Comparison of ENCODE assay signal across 10 cellular contexts in the genomic region with DNA sequence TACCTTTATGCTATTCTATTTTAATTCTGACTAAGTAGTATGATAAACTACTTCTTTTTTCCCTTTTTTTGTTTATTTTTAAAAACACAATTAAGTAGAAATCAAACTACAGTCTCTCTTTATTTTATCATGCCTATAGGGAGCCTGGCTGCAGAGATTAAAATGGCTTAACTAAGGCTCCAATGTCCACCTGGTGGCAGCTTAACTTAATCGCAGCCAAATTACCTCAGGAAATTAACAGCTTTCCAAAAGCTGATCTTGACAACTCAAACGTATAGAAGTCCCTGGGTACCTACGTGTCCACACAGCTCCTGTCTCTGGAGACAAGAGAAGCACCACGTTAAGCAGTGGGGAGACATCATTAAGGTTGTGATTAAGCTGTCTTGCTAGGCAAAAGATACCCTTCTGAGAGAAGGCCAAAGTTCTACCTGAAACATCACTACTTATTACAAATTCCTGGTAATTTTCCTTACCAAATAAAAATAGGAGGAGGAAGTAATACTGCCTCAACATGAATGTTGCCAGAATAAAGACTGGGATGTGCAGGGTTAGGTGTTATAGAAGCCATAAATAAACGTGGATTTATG.
DNase-seq lines count a peak whose midpoint lies in the region; ATAC-seq and TF ChIP-seq lines count a peak whose summit lies in the region.
"Had no signal": no experiment of that assay in that cellular context is flagged by ENCODE, and none has a peak within 500 bp of the region (broad histone marks: within the 10 kb centered on the region; RNA-seq: fewer than 3 reads in every experiment).

No MANE protein-coding gene starts in this region.

- H3K27me3 ChIP-seq in A673 (replicated peaks; ENCODE audit: insufficient read depth, low read depth, low read length, poor library complexity) = peaks cover 33% of the 10 kb centered on the region

- BruUV-seq in A673 (replicated peaks; lab: Mats Ljungman, UMichigan) = no TSS peak

- intact Hi-C loops in A673 (cut with micrococcal nuclease; ENCODE audit: unreplicated experiment) (loop anchor here (2.0 kb wide), 1 partner anchor 57 kb away; no protein-coding TSS in a partner anchor), mucosa of descending colon (cut with DNase I, micrococcal nuclease) (no loop called here)

- CTCF ChIA-PET in A673 (lab: Charles Lee) = no interaction called here

- H3K4me1 ChIP-seq in A673 (ENCODE audit: insufficient read depth, low read length, poor library complexity, severe bottlenecking) (no peaks in the 10 kb centered on the region), mucosa of descending colon (ENCODE audit: low read depth) (no peaks in the 10 kb centered on the region)

- peak; percentile 55 for TF ChIP-seq CTCF in A673 (conservative IDR thresholded peaks at IDR 0.05; ENCODE audit: low read depth, low read length)
- peak; percentile 2; the same call in 1 of the 2 replicates for TF ChIP-seq CTCF in GM12875 (IDR thresholded peaks at IDR 0.05; ENCODE audit: borderline replicate concordance, insufficient read depth, low read depth, low read length)
- peak; percentile 63 for TF ChIP-seq CTCF in fibroblast of pulmonary artery (IDR thresholded peaks at IDR 0.05; ENCODE audit: low read length, missing control alignments)
- no peak for TF ChIP-seq CTCF in mucosa of descending colon (IDR thresholded peaks at IDR 0.05)

- no peaks in the 10 kb centered on the region for H3K36me3 ChIP-seq in A673 (ENCODE audit: insufficient read depth, low read length, poor library complexity, severe bottlenecking)
- H3K36me3 ChIP-seq in mucosa of descending colon (ENCODE audit: low read depth) = no peaks in the 10 kb centered on the region

- H3K27ac ChIP-seq in A673 (ENCODE audit: low read depth, low read length, poor library complexity, severe bottlenecking) = no peak overlapping the region

- ATAC-seq in mucosa of descending colon = no peak

- POLR2A ChIA-PET in A673 (lab: Charles Lee; ENCODE audit: low non-redundant PET) = no interaction called here

- peak; percentile 47 for DNase-seq in A673 (ENCODE audit: low spot score)
- peak; percentile 39 for DNase-seq in OCI-M1 (lab: John Stamatoyannopoulos, UW)
- DNase-seq in fibroblast of pulmonary artery (ENCODE audit: low read depth) = peak; percentile 61
- DNase-seq in hypothalamus (lab: John Stamatoyannopoulos, UW) = no peak
- DNase-seq in mucosa of descending colon = no peak
- no peak for DNase-seq in NCI-H345 treated with DMSO at 0.1 percent for 48 hours (lab: John Stamatoyannopoulos, UW; ENCODE audit: unreplicated experiment)
- DNase-seq in stimulated activated naive CD4-positive, alpha-beta T cell (lab: John Stamatoyannopoulos, UW) = no peak
- DNase-seq: NCI-H2029, posterior cingulate gyrus had no signal

- H3K4me3 ChIP-seq in A673 (ENCODE audit: low read depth, low read length, poor library complexity, severe bottlenecking) = no peak overlapping the region
- no peak overlapping the region for H3K4me3 ChIP-seq in GM12875 (ENCODE audit: low read depth, low read length)
- no peak overlapping the region for H3K4me3 ChIP-seq in fibroblast of pulmonary artery (replicated peaks; ENCODE audit: low read depth, low read length)
- H3K4me3 ChIP-seq in mucosa of descending colon = no peak overlapping the region

- H3K9me3 ChIP-seq in A673 (ENCODE audit: low read depth, low read length, poor library complexity, severe bottlenecking) = no peaks in the 10 kb centered on the region
- H3K9me3 ChIP-seq in mucosa of descending colon = no peaks in the 10 kb centered on the region

Comparison
In these comparisons a context has a peak if more than half of its experiments do, and no peak if none do; other contexts are left out.
1. DNase-seq: peak in A673 (single experiment), OCI-M1 (single experiment) and fibroblast of pulmonary artery (single experiment); none in hypothalamus (0 of 51), mucosa of descending colon (0 of 3), NCI-H345 treated with DMSO at 0.1 percent for 48 hours (single experiment) and stimulated activated naive CD4-positive, alpha-beta T cell (0 of 6).